7 cellular contexts compared by ENCODE assay signal in genomic region chr5:14871084-14871572, GRCh38. TPM values are rescaled to one million over a fixed set of nuclear protein-coding genes. Genes with fewer than 3 reads are reported as not detected.
DNase-seq lines count a peak whose midpoint lies in the region; ATAC-seq and TF ChIP-seq lines count a peak whose summit lies in the region.

No MANE protein-coding gene starts in this region.

- no peaks in the 10 kb centered on the region for H3K36me3 ChIP-seq in Peyer's patch

- no peak for TF ChIP-seq CTCF in Peyer's patch (IDR thresholded peaks at IDR 0.05)

- ATAC-seq in GM18520 (IDR thresholded peaks at IDR 0.05; ENCODE audit: unreplicated experiment) (peak; percentile 2), HG02642 (IDR thresholded peaks at IDR 0.05; ENCODE audit: poor library complexity, unreplicated experiment) (peak; percentile 22)

- DNase-seq in Peyer's patch (peak; percentile 39 to 71 (median 60)), iPS-NIHi11 (ENCODE audit: low spot score) (peak; percentile 23), kidney glomerular epithelial cell (lab: John Stamatoyannopoulos, UW) (no peak)
- peak; percentile 13 to 25 (median 15) for DNase-seq in stimulated activated CD4-positive, alpha-beta T cell treated with anti-CD3 and anti-CD28 coated beads, Interleukin-12 subunit alpha, Interleukin-12 subunit beta, amount 100 ng/mL, for 48 hours (ENCODE audit: low read depth in 2 of 3, low spot score in 1 of 3)

- no peaks in the 10 kb centered on the region for H3K9me3 ChIP-seq in Peyer's patch

- H3K27me3 ChIP-seq in Peyer's patch, result no peaks in the 10 kb centered on the region

- H3K27ac ChIP-seq in Peyer's patch (peak overlapping the region; percentile 70 to 98 (median 93)), angular gyrus (ENCODE audit: low read depth, low read length) (peak overlapping the region; percentile 80)

- H3K4me1 ChIP-seq in Peyer's patch, result peaks cover 0 to 24% (median 0%) of the 10 kb centered on the region in 4 donors

- TF ChIP-seq POLR2A in Peyer's patch (IDR thresholded peaks at IDR 0.05), result no peak

- H3K4me3 ChIP-seq in Peyer's patch, result peak overlapping the region; percentile 63 to 97 (median 89)

RNA-seq across cellular contexts. Expression of gene ANKH, which starts 0.5 kb away (rescaled TPM):
- total RNA-seq in Peyer's patch, result 10 to 100 TPM; 28.9 to 98.0 (median 96.1) TPM
